Comparison of ENCODE assay signal across 1 cellular context in genomic region chr13:39474600-39474999, GRCh38.
TF ChIP-seq lines count a peak whose summit lies in the region.

No MANE protein-coding gene starts in this region.

TF ChIP-seq in SK-N-SH, 30 proteins besides CTCF, POLR2A, EP300 and RAD21:
- TF ChIP-seq REST (IDR thresholded peaks at IDR 0.05; ENCODE audit: low read depth, low read length) (peak; percentile 66; the same call in 1 of the 2 replicates), ZBTB33 (IDR thresholded peaks at IDR 0.05; ENCODE audit: borderline replicate concordance, low read depth) (no peak)
